ENCODE assay signal across 8 cellular contexts in genomic region chr3:42012378-42012934, GRCh38. TPM values are rescaled to one million over a fixed set of nuclear protein-coding genes. Genes with fewer than 3 reads are reported as not detected.
A peak's percentile ranks its signal among the peaks of the same experiment; 100 is the strongest.
DNase-seq lines count a peak whose midpoint lies in the region; ATAC-seq lines count a peak whose summit lies in the region.

No MANE protein-coding gene starts in this region.

- peak overlapping the region in 1 of 2 donors; percentile 80 for H3K4me3 ChIP-seq in mucosa of rectum (ENCODE audit: low read length in 2 of 2)

- H3K36me3 Mint-ChIP-seq in activated T-helper 17 cell treated with anti-CD3 and anti-CD28 coated beads, Interleukin-2, amount 50 U/mL, for 72 hours (ENCODE audit: low read depth), result peaks cover 16% of the 10 kb centered on the region

- no peaks in the 10 kb centered on the region for H3K9me3 Mint-ChIP-seq in activated T-helper 17 cell treated with anti-CD3 and anti-CD28 coated beads, Interleukin-2, amount 50 U/mL, for 72 hours

- no peaks in the 10 kb centered on the region for H3K27me3 Mint-ChIP-seq in activated T-helper 17 cell treated with anti-CD3 and anti-CD28 coated beads, Interleukin-2, amount 50 U/mL, for 72 hours

- peaks cover 19 to 25% of the 10 kb centered on the region in 2 donors for H3K4me1 ChIP-seq in mucosa of rectum (ENCODE audit: control insufficient read depth in 2 of 2, insufficient read depth in 2 of 2, low read length in 2 of 2)

- H3K27ac ChIP-seq in mucosa of rectum (ENCODE audit: low read depth in 2 of 2, low read length in 2 of 2), result peak overlapping the region; percentile 95 to 97

- peak; percentile 32 for ATAC-seq in GM19035 (IDR thresholded peaks at IDR 0.05; ENCODE audit: unreplicated experiment)
- peak; percentile 23 for ATAC-seq in HG03139 (IDR thresholded peaks at IDR 0.05; ENCODE audit: unreplicated experiment)
- ATAC-seq in activated T-helper 17 cell treated with anti-CD3 and anti-CD28 coated beads, Interleukin-2, amount 50 U/mL, for 72 hours (replicated peaks), result no peak

- peaks cover 26% of the 10 kb centered on the region for H3K4me1 Mint-ChIP-seq in activated T-helper 17 cell treated with anti-CD3 and anti-CD28 coated beads, Interleukin-2, amount 50 U/mL, for 72 hours

- H3K27ac Mint-ChIP-seq in activated T-helper 17 cell treated with anti-CD3 and anti-CD28 coated beads, Interleukin-2, amount 50 U/mL, for 72 hours, result peak overlapping the region; percentile 95

- no peaks in the 10 kb centered on the region for H3K36me3 ChIP-seq in mucosa of rectum (ENCODE audit: control insufficient read depth in 2 of 2, insufficient read depth in 2 of 2, low read length in 2 of 2)

- peak overlapping the region; percentile 90 for H3K4me3 Mint-ChIP-seq in activated T-helper 17 cell treated with anti-CD3 and anti-CD28 coated beads, Interleukin-2, amount 50 U/mL, for 72 hours

- H3K9me3 ChIP-seq in mucosa of rectum (ENCODE audit: control insufficient read depth in 2 of 2, low read length in 2 of 2), result no peaks in the 10 kb centered on the region

- peak overlapping the region; percentile 89 to 91 for H3K9ac ChIP-seq in mucosa of rectum (ENCODE audit: low read depth in 1 of 2, low read length in 2 of 2)

- peak; percentile 82 to 84 for DNase-seq in AML-193 (lab: John Stamatoyannopoulos, UW)
- no peak for DNase-seq in T-helper 9 cell
- DNase-seq in hippocampal formation (lab: John Stamatoyannopoulos, UW), result no peak
- no peak for DNase-seq in NCI-H1417 (lab: John Stamatoyannopoulos, UW)

- no peaks in the 10 kb centered on the region for H3K27me3 ChIP-seq in mucosa of rectum (ENCODE audit: control insufficient read depth in 2 of 2, insufficient read depth in 2 of 2, low read length in 2 of 2)

RNA-seq across cellular contexts. Expression of gene ULK4, which starts 50.6 kb away (rescaled TPM):
- total RNA-seq in activated T-helper 17 cell treated with anti-CD3 and anti-CD28 coated beads, Interleukin-2, amount 50 U/mL, for 72 hours, result 1 to 10 TPM; 7.0 to 7.7 TPM

Comparison
In these comparisons a context has a peak if more than half of its experiments do, and no peak if none do; other contexts are left out.
1. DNase-seq: peak in AML-193 (2 of 2); none in T-helper 9 cell (single experiment), hippocampal formation (0 of 2) and NCI-H1417 (0 of 3).